18 cellular contexts compared by ENCODE assay signal in the genomic region with DNA sequence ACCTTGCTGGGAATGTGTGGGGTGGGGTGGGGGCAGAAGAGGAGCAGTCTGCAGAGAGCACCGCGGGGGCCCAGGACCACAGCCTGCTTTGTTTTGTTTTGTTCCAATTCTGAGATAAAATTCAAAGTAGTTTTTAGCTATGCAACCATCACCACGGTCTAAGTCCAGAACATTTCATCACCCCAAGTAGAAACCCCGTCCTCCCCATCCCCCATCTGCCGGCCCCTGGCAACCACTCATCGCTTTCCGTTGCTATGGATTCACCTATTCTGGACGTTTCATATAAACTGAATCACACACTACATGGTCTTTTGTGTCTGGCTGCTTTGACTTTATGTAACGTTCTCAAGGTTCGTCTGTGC. TPM values are rescaled to one million over a fixed set of nuclear protein-coding genes. Genes with fewer than 3 reads are reported as not detected.
DNase-seq lines count a peak whose midpoint lies in the region; ATAC-seq, FAIRE-seq and TF ChIP-seq lines count a peak whose summit lies in the region.
"Had no signal": no experiment of that assay in that cellular context is flagged by ENCODE, and none has a peak within 500 bp of the region (broad histone marks: within the 10 kb centered on the region; RNA-seq: fewer than 3 reads in every experiment).

No MANE protein-coding gene starts in this region.

- in situ Hi-C loops in HepG2 (cut with HindIII; ENCODE audit: extremely low pct_ligation_motif_present, low pct_unique_long_range_greater_than_20kb): no loop called here

- H3K9me3 Mint-ChIP-seq in astrocyte (ENCODE audit: unreplicated experiment): no peaks in the 10 kb centered on the region
- H3K9me3 Mint-ChIP-seq: CD8-positive, alpha-beta memory T cell had no signal

- no peak overlapping the region for H4K5ac ChIP-seq in mesendoderm (ENCODE audit: low read length)

- TF ChIP-seq POLR2A in HepG2 (IDR thresholded peaks at IDR 0.05; ENCODE audit: insufficient read depth in 1 of 2, low read depth in 2 of 2, low read length in 2 of 2) (no peak), stomach (IDR thresholded peaks at IDR 0.05) (no peak)

- no peak overlapping the region for H2AK5ac ChIP-seq in mesendoderm (ENCODE audit: low read length)

- TF ChIP-seq EP300 in HepG2 (IDR thresholded peaks at IDR 0.05; ENCODE audit: low read depth in 2 of 2, low read length in 2 of 2): no peak
- TF ChIP-seq EP300 in HepG2 (CRISPR knock-in tag; IDR thresholded peaks at IDR 0.05; ENCODE audit: borderline replicate concordance): no peak
- no peak for TF ChIP-seq EP300 in stomach (IDR thresholded peaks at IDR 0.05)

- peak in 1 of 2 donors; percentile 9 for TF ChIP-seq RAD21 in liver (IDR thresholded peaks at IDR 0.05)
- no peak for TF ChIP-seq RAD21 in HepG2 (CRISPR knock-in tag; IDR thresholded peaks at IDR 0.05)

- no peak for DNase-seq in HepG2 (ENCODE audit: low spot score)
- DNase-seq in astrocyte (ENCODE audit: low read depth): no peak
- no peak for DNase-seq in mesendoderm
- DNase-seq in stomach: no peak
- DNase-seq in activated T-cell treated with anti-CD3 and anti-CD28 coated beads, Interleukin-2, amount 50 U/mL, for 1 hour: no peak
- DNase-seq in middle frontal gyrus (ENCODE audit: extremely low spot score, low spot score): no peak
- DNase-seq: C1 segment of cervical spinal cord; CD8-positive, alpha-beta memory T cell; H7; NCI-H1436 treated with DMSO at 0.1 percent for 48 hours; NCI-H748 treated with DMSO at 0.1 percent for 48 hours; PC-3; RPMI8226 had no signal

- H3K4me3 ChIP-seq in liver (ENCODE audit: low read depth in 1 of 3, low read length in 3 of 3) (no peak overlapping the region), HepG2 (replicated peaks in 1 of 3; ENCODE audit: insufficient read depth in 1 of 3, low read depth in 2 of 3, low read length in 3 of 3) (no peak overlapping the region), astrocyte (ENCODE audit: insufficient read depth, low read depth, low read length) (no peak overlapping the region), mesendoderm (ENCODE audit: low read length) (no peak overlapping the region), stomach (no peak overlapping the region)
- H3K4me3 ChIP-seq: SJCRH30 had no signal

- H3K79me1 ChIP-seq in mesendoderm (ENCODE audit: low read length): no peaks in the 10 kb centered on the region

- POLR2A ChIA-PET in HepG2 (lab: Yijun Ruan, JAX): interaction anchor here (0.7 to 1.1 kb wide), 2 partner anchors 27 to 48 kb away, joined by 3 read pairs; partner anchors contain the start of gene RASD1

- no peaks in the 10 kb centered on the region for H3K27me3 ChIP-seq in liver (ENCODE audit: control insufficient read depth in 4 of 4, insufficient read depth in 4 of 4, low read length in 3 of 4)
- no peaks in the 10 kb centered on the region for H3K27me3 ChIP-seq in HepG2 (ENCODE audit: control insufficient read depth in 1 of 2, insufficient read depth in 2 of 2, low read length in 2 of 2)
- H3K27me3 ChIP-seq in astrocyte (ENCODE audit: insufficient read depth, low read length): no peaks in the 10 kb centered on the region
- no peaks in the 10 kb centered on the region for H3K27me3 ChIP-seq in mesendoderm (ENCODE audit: insufficient read depth, low read length, poor library complexity)
- no peaks in the 10 kb centered on the region for H3K27me3 ChIP-seq in stomach
- H3K27me3 ChIP-seq: SJCRH30 had no signal

- H3K36me3 ChIP-seq in liver (ENCODE audit: control insufficient read depth in 4 of 4, insufficient read depth in 3 of 4, low read depth in 1 of 4, low read length in 3 of 4) (peaks cover 0 to 25% (median 5%) of the 10 kb centered on the region in 4 donors), HepG2 (replicated peaks in 1 of 2; ENCODE audit: control insufficient read depth in 1 of 2, insufficient read depth in 2 of 2, low read length in 2 of 2) (peaks cover 1 to 3% of the 10 kb centered on the region in 2 experiments; a peak in 2 of 5 replicates), astrocyte (ENCODE audit: insufficient read depth, low read length) (no peaks in the 10 kb centered on the region), mesendoderm (ENCODE audit: control insufficient read depth, insufficient read depth, low read length) (no peaks in the 10 kb centered on the region), stomach (peaks cover 4 to 21% (median 15%) of the 10 kb centered on the region in 4 donors)
- H3K36me3 ChIP-seq: SJCRH30 had no signal

- peaks cover 3% of the 10 kb centered on the region for H3K36me3 Mint-ChIP-seq in astrocyte (ENCODE audit: low read depth, unreplicated experiment)

- H3K27me3 Mint-ChIP-seq in astrocyte (ENCODE audit: low read depth, unreplicated experiment): peaks cover 24% of the 10 kb centered on the region
- H3K27me3 Mint-ChIP-seq: CD8-positive, alpha-beta memory T cell had no signal

- WGBS in liver: 49% methylated on average over 10 of the region's 10 CpGs
- 81% methylated on average over 10 of the region's 10 CpGs for WGBS in HepG2 (ENCODE audit: low lambda C conversion rate)
- no CpG with 5 or more reads among the region's 10 CpGs for WGBS in mesendoderm (ENCODE audit: extremely low coverage, insufficient coverage, low lambda C conversion rate)
- WGBS in stomach, 5 donors: 51 to 69% (median 61%) methylated on average over 10 of the region's 10 CpGs

- H3K79me2 ChIP-seq in HepG2 (ENCODE audit: insufficient read depth, low read length) (no peaks in the 10 kb centered on the region), astrocyte (ENCODE audit: insufficient read depth, low read length) (no peaks in the 10 kb centered on the region), mesendoderm (ENCODE audit: control insufficient read depth, insufficient read depth, low read length) (no peaks in the 10 kb centered on the region)

- no peak overlapping the region for H3K4me2 ChIP-seq in HepG2 (ENCODE audit: low read depth, low read length)
- H3K4me2 ChIP-seq in astrocyte (ENCODE audit: low read length): peak overlapping the region; percentile 19
- H3K4me2 ChIP-seq in mesendoderm (ENCODE audit: low read length): no peak overlapping the region
- H3K4me2 ChIP-seq: KMS-11 had no signal

- H2BK15ac ChIP-seq in mesendoderm (replicated peaks; ENCODE audit: low read depth): no peak overlapping the region

- H4K8ac ChIP-seq in mesendoderm (ENCODE audit: low read depth, low read length): no peak overlapping the region

- H3K4me1 ChIP-seq in liver (ENCODE audit: control insufficient read depth in 4 of 4, insufficient read depth in 4 of 4, low read length in 3 of 4) (peaks cover 13 to 49% (median 34%) of the 10 kb centered on the region in 4 donors), HepG2 (ENCODE audit: insufficient read depth, low read length) (peaks cover 1% of the 10 kb centered on the region; the same call in 1 of the 2 replicates), astrocyte (ENCODE audit: insufficient read depth, low read length) (no peaks in the 10 kb centered on the region), mesendoderm (ENCODE audit: control insufficient read depth, low read depth, low read length) (peaks cover 5% of the 10 kb centered on the region), stomach (peaks cover 20 to 57% (median 47%) of the 10 kb centered on the region in 4 donors)

- no peak for ATAC-seq in HepG2
- no peak for ATAC-seq in HG02642 (IDR thresholded peaks at IDR 0.05; ENCODE audit: poor library complexity, unreplicated experiment)
- ATAC-seq: PC-3 had no signal

- no peak overlapping the region for H3K23ac ChIP-seq in mesendoderm (ENCODE audit: low read length)

- peaks cover 11% of the 10 kb centered on the region; the same call in 1 of the 2 replicates for H4K20me1 ChIP-seq in HepG2 (ENCODE audit: insufficient read depth, low read length)
- H4K20me1 ChIP-seq in astrocyte (ENCODE audit: insufficient read depth, low read length): peaks cover 36% of the 10 kb centered on the region

- H3K9ac ChIP-seq in liver (ENCODE audit: low read depth in 1 of 2, low read length in 2 of 2): no peak overlapping the region
- no peak overlapping the region for H3K9ac ChIP-seq in HepG2 (ENCODE audit: insufficient read depth, low read depth, low read length)
- H3K9ac ChIP-seq in astrocyte (ENCODE audit: low read length): no peak overlapping the region
- H3K9ac ChIP-seq in mesendoderm (ENCODE audit: low read length): no peak overlapping the region
- H3K9ac ChIP-seq: KMS-11 had no signal

- H3K4me3 Mint-ChIP-seq in astrocyte (ENCODE audit: unreplicated experiment): no peak overlapping the region
- H3K4me3 Mint-ChIP-seq: CD8-positive, alpha-beta memory T cell had no signal

- no peak overlapping the region for H3K4ac ChIP-seq in mesendoderm (ENCODE audit: low read depth, low read length)

- peak overlapping the region; percentile 22 for H3K56ac ChIP-seq in mesendoderm (ENCODE audit: low read length)

- no peak overlapping the region for H3K18ac ChIP-seq in mesendoderm (ENCODE audit: low read length)

- no peak for TF ChIP-seq CTCF in liver (IDR thresholded peaks at IDR 0.05; ENCODE audit: low read depth, low read length, missing input control)
- no peak for TF ChIP-seq CTCF in HepG2 (CRISPR knock-in tag; IDR thresholded peaks at IDR 0.05)
- no peak for TF ChIP-seq CTCF in astrocyte (IDR thresholded peaks at IDR 0.05; ENCODE audit: insufficient read depth, low read depth, low read length)
- TF ChIP-seq CTCF in stomach (IDR thresholded peaks at IDR 0.05): no peak

- no peak overlapping the region for H2BK120ac ChIP-seq in mesendoderm (ENCODE audit: low read depth, low read length)

- CTCF ChIA-PET in HepG2 (lab: Yijun Ruan, JAX; ENCODE audit: low intra/inter-chr PET ratio, low total read pairs): no interaction called here

- no TSS peak for BruUV-seq in HepG2 (replicated peaks; lab: Mats Ljungman, UMichigan)

- no peak for FAIRE-seq in HepG2 (lab: Jason Lieb, UNC)
- FAIRE-seq in astrocyte (lab: Jason Lieb, UNC): no peak
- FAIRE-seq: D721Med had no signal

- intact Hi-C loops in HepG2 (cut with micrococcal nuclease; ENCODE audit: unreplicated experiment): no loop called here
- intact Hi-C loops in stomach (cut with DNase I; ENCODE audit: low total_unique reads): no loop called here

- peak overlapping the region; percentile 48 to 53 for H3K27ac ChIP-seq in liver (ENCODE audit: low read depth in 1 of 2, low read length in 2 of 2)
- no peak overlapping the region for H3K27ac ChIP-seq in HepG2 (ENCODE audit: extremely low read length, insufficient read depth, low read length)
- H3K27ac ChIP-seq in astrocyte (ENCODE audit: low read depth, low read length): no peak overlapping the region
- peak overlapping the region; percentile 39 for H3K27ac ChIP-seq in mesendoderm (ENCODE audit: low read depth, low read length)
- H3K27ac ChIP-seq in stomach: peak overlapping the region; percentile 43 to 69 (median 48)
- H3K27ac ChIP-seq: KMS-11, SJCRH30 had no signal

- H3K9me3 ChIP-seq in liver (ENCODE audit: control insufficient read depth in 4 of 4, low read length in 3 of 4) (no peaks in the 10 kb centered on the region), HepG2 (ENCODE audit: low read length) (no peaks in the 10 kb centered on the region), astrocyte (ENCODE audit: insufficient read depth, low read depth, low read length) (no peaks in the 10 kb centered on the region), stomach (no peaks in the 10 kb centered on the region)
- H3K9me3 ChIP-seq: SJCRH30 had no signal

- H2BK5ac ChIP-seq in mesendoderm (ENCODE audit: low read length): no peak overlapping the region

- H3K27ac Mint-ChIP-seq in astrocyte (ENCODE audit: unreplicated experiment): no peak overlapping the region

- no peaks in the 10 kb centered on the region for H3K4me1 Mint-ChIP-seq in astrocyte (ENCODE audit: low read depth, unreplicated experiment)
- H3K4me1 Mint-ChIP-seq: CD8-positive, alpha-beta memory T cell had no signal

- H2AFZ ChIP-seq in HepG2 (ENCODE audit: low read length): no peak overlapping the region
- no peak overlapping the region for H2AFZ ChIP-seq in astrocyte (ENCODE audit: low read depth, low read length)

RNA-seq across cellular contexts. Expression of gene RASD1, which starts 27.5 kb away (rescaled TPM):
- total RNA-seq in liver (1 to 10 TPM in 1 of 2 donors, under 1 TPM in 1; 0.89 to 5.5 TPM), HepG2 (2016; rRNA removed; fragmentation: Illumina TruSeq; extraction: Trizol) (1.4 and 1.6 TPM in 2 replicates), astrocyte (0.48 and 0.77 TPM in 2 replicates), stomach (10 to 100 TPM in 4 of 5 donors, 1 to 10 TPM in 1; 3.7 to 72.9 (median 25.0) TPM)
- polyA plus RNA-seq in liver (10 to 100 TPM; 23.8 to 46.7 TPM), HepG2 (2011; rRNA removed) (4.2 and 8.9 TPM in 2 replicates), stomach (10 to 100 TPM in 2 of 3 donors, 1 to 10 TPM in 1; 9.5 to 15.0 (median 10.7) TPM)
- total RNA-seq in HepG2 (2016; cell fraction: cytosol; rRNA removed; fragmentation: Illumina TruSeq; extraction: Trizol; ENCODE audit: low read depth): 0.71 and 0.91 TPM in 2 replicates
- 1.4 and 1.9 TPM in 2 replicates for total RNA-seq in HepG2 (2016; cell fraction: insoluble cytoplasmic fraction; rRNA removed; fragmentation: Illumina TruSeq; extraction: Trizol)
- 1.5 and 1.7 TPM in 2 replicates for total RNA-seq in HepG2 (2016; cell fraction: membrane; rRNA removed; fragmentation: Illumina TruSeq; extraction: Trizol)
- 0.99 and 1.1 TPM in 2 replicates for total RNA-seq in HepG2 (2016; cell fraction: nucleus; rRNA removed; fragmentation: Illumina TruSeq; extraction: Trizol)
- 4.3 and 4.7 TPM in 2 replicates for polyA plus RNA-seq in HepG2 (2011; cell fraction: cytosol; rRNA removed)
- 6.6 and 7.6 TPM in 2 replicates for polyA plus RNA-seq in HepG2 (2011; cell fraction: nucleus; rRNA removed)
- 2.1 and 6.2 TPM in 2 replicates for polyA plus RNA-seq in HepG2 (2012)
- 0.32 and 0.38 TPM in 2 replicates for polyA plus RNA-seq in HepG2 (2016; cell fraction: cytosol; fragmentation: Illumina TruSeq; extraction: Trizol; ENCODE audit: low read depth)
- 1.7 and 1.8 TPM in 2 replicates for polyA plus RNA-seq in HepG2 (2016; cell fraction: insoluble cytoplasmic fraction; fragmentation: Illumina TruSeq; extraction: Trizol; ENCODE audit: low read depth)
- 0.63 and 0.72 TPM in 2 replicates for polyA plus RNA-seq in HepG2 (2016; cell fraction: membrane; fragmentation: Illumina TruSeq; extraction: Trizol; ENCODE audit: low read depth)
- 2.7 and 3.4 TPM in 2 replicates for polyA plus RNA-seq in HepG2 (2016; cell fraction: nucleus; fragmentation: Illumina TruSeq; extraction: Trizol; ENCODE audit: insufficient read depth, low read depth)
- 3.9 and 12.1 TPM in 2 replicates for polyA minus RNA-seq in HepG2 (2011; rRNA and poly(A)+ RNA removed; ENCODE audit: low replicate concordance)
- polyA minus RNA-seq in HepG2 (2011; cell fraction: cytosol; rRNA and poly(A)+ RNA removed): 6.2 and 6.6 TPM in 2 replicates
- 1.7 and 3.1 TPM in 2 replicates for polyA minus RNA-seq in HepG2 (2011; cell fraction: nucleus; rRNA and poly(A)+ RNA removed)
- polyA plus RNA-seq in mesendoderm (2013, experiment 1 of 2): 0.77 TPM
- polyA plus RNA-seq in mesendoderm (2013, experiment 2 of 2): 0.66 TPM
- total RNA-seq: SJCRH30 had no signal

RNA-seq across cellular contexts. Expression of gene MED9, which starts 46.9 kb away (rescaled TPM):
- total RNA-seq in liver (1 to 10 TPM; 8.4 to 9.2 TPM), HepG2 (2016; rRNA removed; fragmentation: Illumina TruSeq; extraction: Trizol) (11.7 and 15.1 TPM in 2 replicates), astrocyte (7.7 and 9.4 TPM in 2 replicates), stomach (10 to 100 TPM in 2 of 5 donors, 1 to 10 TPM in 3; 2.9 to 14.5 (median 6.7) TPM)
- polyA plus RNA-seq in liver (10 to 100 TPM in 1 of 2 donors, 1 to 10 TPM in 1; 6.4 to 12.5 TPM), HepG2 (2011; rRNA removed) (11.9 and 14.4 TPM in 2 replicates), stomach (10 to 100 TPM; 11.2 to 14.1 (median 12.3) TPM)
- 4.0 and 4.2 TPM in 2 replicates for total RNA-seq in HepG2 (2016; cell fraction: cytosol; rRNA removed; fragmentation: Illumina TruSeq; extraction: Trizol; ENCODE audit: low read depth)
- total RNA-seq in HepG2 (2016; cell fraction: insoluble cytoplasmic fraction; rRNA removed; fragmentation: Illumina TruSeq; extraction: Trizol): 11.7 and 14.4 TPM in 2 replicates
- total RNA-seq in HepG2 (2016; cell fraction: membrane; rRNA removed; fragmentation: Illumina TruSeq; extraction: Trizol): 9.8 and 10.7 TPM in 2 replicates
- total RNA-seq in HepG2 (2016; cell fraction: nucleus; rRNA removed; fragmentation: Illumina TruSeq; extraction: Trizol): 10.8 and 11.7 TPM in 2 replicates
- 18.3 and 21.5 TPM in 2 replicates for polyA plus RNA-seq in HepG2 (2011; cell fraction: cytosol; rRNA removed)
- polyA plus RNA-seq in HepG2 (2011; cell fraction: nucleus; rRNA removed): 15.4 and 17.5 TPM in 2 replicates
- 9.2 and 11.4 TPM in 2 replicates for polyA plus RNA-seq in HepG2 (2012)
- polyA plus RNA-seq in HepG2 (2016; cell fraction: cytosol; fragmentation: Illumina TruSeq; extraction: Trizol; ENCODE audit: low read depth): 3.0 and 3.1 TPM in 2 replicates
- polyA plus RNA-seq in HepG2 (2016; cell fraction: insoluble cytoplasmic fraction; fragmentation: Illumina TruSeq; extraction: Trizol; ENCODE audit: low read depth): 11.2 and 12.0 TPM in 2 replicates
- 6.4 and 7.0 TPM in 2 replicates for polyA plus RNA-seq in HepG2 (2016; cell fraction: membrane; fragmentation: Illumina TruSeq; extraction: Trizol; ENCODE audit: low read depth)
- polyA plus RNA-seq in HepG2 (2016; cell fraction: nucleus; fragmentation: Illumina TruSeq; extraction: Trizol; ENCODE audit: insufficient read depth, low read depth): 11.4 and 12.6 TPM in 2 replicates
- 21.1 and 25.1 TPM in 2 replicates for polyA minus RNA-seq in HepG2 (2011; rRNA and poly(A)+ RNA removed; ENCODE audit: low replicate concordance)
- 9.8 and 9.9 TPM in 2 replicates for polyA minus RNA-seq in HepG2 (2011; cell fraction: cytosol; rRNA and poly(A)+ RNA removed)
- polyA minus RNA-seq in HepG2 (2011; cell fraction: nucleus; rRNA and poly(A)+ RNA removed): 24.2 and 25.4 TPM in 2 replicates
- polyA plus RNA-seq in mesendoderm (2013, experiment 1 of 2): 10.7 TPM
- polyA plus RNA-seq in mesendoderm (2013, experiment 2 of 2): 10.9 TPM

Comparison
In these comparisons a context has a peak if more than half of its experiments do, and no peak if none do; other contexts are left out.
1. H3K27ac ChIP-seq: peak in liver (2 of 2), mesendoderm (single experiment) and stomach (5 of 5); none in HepG2 (single experiment) and astrocyte (single experiment).